ENCODE assay signal across 8 cellular contexts in genomic region chr4:123390846-123391456, GRCh38. TPM values are rescaled to one million over a fixed set of nuclear protein-coding genes. Genes with fewer than 3 reads are reported as not detected.
DNase-seq lines count a peak whose midpoint lies in the region; ATAC-seq and TF ChIP-seq lines count a peak whose summit lies in the region.

No MANE protein-coding gene starts in this region.

- 39 to 53% (median 40%) methylated on average over 3 of the region's 3 CpGs for WGBS in adrenal gland, 4 donors
- 44 to 50% methylated on average over 3 of the region's 3 CpGs for WGBS in lower leg skin, 2 donors

- H3K9me3 ChIP-seq in adrenal gland (replicated peaks in 1 of 3) = no peaks in the 10 kb centered on the region

- peaks cover 0 to under 1% of the 10 kb centered on the region in 2 donors for H3K4me1 ChIP-seq in adrenal gland (replicated peaks in 1 of 2)

- CTCF ChIA-PET in WTC11 (lab: Charles Lee) = interaction anchor here (1.1 kb wide), 2 partner anchors 99 to 164 kb away, joined by 3 read pairs; no protein-coding TSS in a partner anchor

- DNase-seq in EL (peak; percentile 15), adrenal gland (no peak), myocyte (ENCODE audit: low read depth) (peak; percentile 38), lower leg skin (ENCODE audit: low spot score in 2 of 2) (no peak), WTC11 (ENCODE audit: low spot score) (no peak)
- peak; percentile 39 for DNase-seq in Jurkat, Clone E6-1 (ENCODE audit: low read depth, low spot score)
- DNase-seq in stimulated activated naive CD8-positive, alpha-beta T cell treated with anti-CD3 and anti-CD28 coated beads, Interleukin-15, amount 100 ng/mL, for 72 hours = no peak
- no peak for DNase-seq in stimulated activated CD4-positive, alpha-beta T cell treated with anti-CD3 and anti-CD28 coated beads, Interleukin-4, amount 100 ng/mL, for 24 hours

- H3K27ac Mint-ChIP-seq in WTC11 = no peak overlapping the region
- H3K27ac Mint-ChIP-seq in stimulated activated naive CD8-positive, alpha-beta T cell treated with anti-CD3 and anti-CD28 coated beads, Interleukin-15, amount 100 ng/mL, for 72 hours = no peak overlapping the region

- H3K9me3 Mint-ChIP-seq in WTC11 = no peaks in the 10 kb centered on the region
- no peaks in the 10 kb centered on the region for H3K9me3 Mint-ChIP-seq in stimulated activated naive CD8-positive, alpha-beta T cell treated with anti-CD3 and anti-CD28 coated beads, Interleukin-15, amount 100 ng/mL, for 72 hours

- no peaks in the 10 kb centered on the region for H3K36me3 Mint-ChIP-seq in WTC11

- TF ChIP-seq CTCF in adrenal gland (IDR thresholded peaks at IDR 0.05) (peak; percentile 20 to 56 (median 42)), lower leg skin (IDR thresholded peaks at IDR 0.05) (no peak), WTC11 (IDR thresholded peaks at IDR 0.05) (no peak)

- peaks cover 18% of the 10 kb centered on the region for H3K4me1 Mint-ChIP-seq in WTC11
- H3K4me1 Mint-ChIP-seq in stimulated activated naive CD8-positive, alpha-beta T cell treated with anti-CD3 and anti-CD28 coated beads, Interleukin-15, amount 100 ng/mL, for 72 hours = no peaks in the 10 kb centered on the region

- no peaks in the 10 kb centered on the region for H3K36me3 ChIP-seq in adrenal gland (replicated peaks in 1 of 2)

- no peak overlapping the region for H3K4me3 Mint-ChIP-seq in WTC11
- no peak overlapping the region for H3K4me3 Mint-ChIP-seq in stimulated activated naive CD8-positive, alpha-beta T cell treated with anti-CD3 and anti-CD28 coated beads, Interleukin-15, amount 100 ng/mL, for 72 hours

- H3K27ac ChIP-seq in adrenal gland = no peak overlapping the region

- ATAC-seq in WTC11 = no peak
- no peak for ATAC-seq in stimulated activated naive CD8-positive, alpha-beta T cell treated with anti-CD3 and anti-CD28 coated beads, Interleukin-15, amount 100 ng/mL, for 72 hours

- H3K4me3 ChIP-seq in Jurkat, Clone E6-1 (ENCODE audit: low read length) = no peak overlapping the region
- H3K4me3 ChIP-seq in adrenal gland (no peak overlapping the region), lower leg skin (ENCODE audit: low read depth, poor library complexity, severe bottlenecking) (no peak overlapping the region)

- intact Hi-C loops in adrenal gland (cut with DNase I) = no loop called here
- intact Hi-C loops in lower leg skin (cut with DNase I; ENCODE audit: low total_unique reads) = loop anchor here (10.0 kb wide), 2 partner anchors 274 to 714 kb away; no protein-coding TSS in a partner anchor

- TF ChIP-seq POLR2A in adrenal gland (IDR thresholded peaks at IDR 0.05) (no peak), lower leg skin (IDR thresholded peaks at IDR 0.05) (no peak)

- no peaks in the 10 kb centered on the region for H3K27me3 Mint-ChIP-seq in WTC11 (ENCODE audit: low read depth)
- H3K27me3 Mint-ChIP-seq in stimulated activated naive CD8-positive, alpha-beta T cell treated with anti-CD3 and anti-CD28 coated beads, Interleukin-15, amount 100 ng/mL, for 72 hours = peaks cover 8% of the 10 kb centered on the region

- H3K27me3 ChIP-seq in adrenal gland = no peaks in the 10 kb centered on the region

- POLR2A ChIA-PET in WTC11 (lab: Charles Lee) = no interaction called here

TF ChIP-seq in WTC11, 78 proteins besides CTCF, POLR2A, EP300 and RAD21:
- no peak for TF ChIP-seq SMAD3 (CRISPR knock-in tag; IDR thresholded peaks at IDR 0.05; ENCODE audit: borderline replicate concordance)
- no peak for TF ChIP-seq NFE2L1 (CRISPR knock-in tag; IDR thresholded peaks at IDR 0.05)
- TF ChIP-seq FOXP1 (CRISPR knock-in tag; IDR thresholded peaks at IDR 0.05; ENCODE audit: borderline replicate concordance) = no peak
- TF ChIP-seq ELF4 (CRISPR knock-in tag; IDR thresholded peaks at IDR 0.05; ENCODE audit: low read depth) = no peak
- TF ChIP-seq OVOL2 (CRISPR knock-in tag; IDR thresholded peaks at IDR 0.05; ENCODE audit: borderline replicate concordance) = no peak
- no peak for TF ChIP-seq ZNF512 (CRISPR knock-in tag; IDR thresholded peaks at IDR 0.05; ENCODE audit: borderline replicate concordance)
- no peak for TF ChIP-seq ZNF317 (CRISPR knock-in tag; IDR thresholded peaks at IDR 0.05; ENCODE audit: borderline replicate concordance, low read depth)
- TF ChIP-seq MYBL2 (CRISPR knock-in tag; IDR thresholded peaks at IDR 0.05) = no peak
- no peak for TF ChIP-seq PRRX2 (CRISPR knock-in tag; IDR thresholded peaks at IDR 0.05)
- no peak for TF ChIP-seq FOXP4 (CRISPR knock-in tag; IDR thresholded peaks at IDR 0.05)
- no peak for TF ChIP-seq ZNF416 (CRISPR knock-in tag; IDR thresholded peaks at IDR 0.05)
- TF ChIP-seq KAT7 (CRISPR knock-in tag; IDR thresholded peaks at IDR 0.05; ENCODE audit: borderline replicate concordance) = no peak
- no peak for TF ChIP-seq FOXK1 (CRISPR knock-in tag; IDR thresholded peaks at IDR 0.05)
- no peak for TF ChIP-seq GABPB1 (CRISPR knock-in tag; IDR thresholded peaks at IDR 0.05)
- TF ChIP-seq, protein P1, sequence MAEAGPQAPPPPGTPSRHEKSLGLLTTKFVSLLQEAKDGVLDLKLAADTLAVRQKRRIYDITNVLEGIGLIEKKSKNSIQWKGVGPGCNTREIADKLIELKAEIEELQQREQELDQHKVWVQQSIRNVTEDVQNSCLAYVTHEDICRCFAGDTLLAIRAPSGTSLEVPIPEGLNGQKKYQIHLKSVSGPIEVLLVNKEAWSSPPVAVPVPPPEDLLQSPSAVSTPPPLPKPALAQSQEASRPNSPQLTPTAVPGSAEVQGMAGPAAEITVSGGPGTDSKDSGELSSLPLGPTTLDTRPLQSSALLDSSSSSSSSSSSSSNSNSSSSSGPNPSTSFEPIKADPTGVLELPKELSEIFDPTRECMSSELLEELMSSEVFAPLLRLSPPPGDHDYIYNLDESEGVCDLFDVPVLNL (CRISPR knock-in tag; IDR thresholded peaks at IDR 0.05; ENCODE audit: borderline replicate concordance, low read depth) = no peak
- no peak for TF ChIP-seq TCF7 (CRISPR knock-in tag; IDR thresholded peaks at IDR 0.05; ENCODE audit: low read depth)
- TF ChIP-seq, protein P2, sequence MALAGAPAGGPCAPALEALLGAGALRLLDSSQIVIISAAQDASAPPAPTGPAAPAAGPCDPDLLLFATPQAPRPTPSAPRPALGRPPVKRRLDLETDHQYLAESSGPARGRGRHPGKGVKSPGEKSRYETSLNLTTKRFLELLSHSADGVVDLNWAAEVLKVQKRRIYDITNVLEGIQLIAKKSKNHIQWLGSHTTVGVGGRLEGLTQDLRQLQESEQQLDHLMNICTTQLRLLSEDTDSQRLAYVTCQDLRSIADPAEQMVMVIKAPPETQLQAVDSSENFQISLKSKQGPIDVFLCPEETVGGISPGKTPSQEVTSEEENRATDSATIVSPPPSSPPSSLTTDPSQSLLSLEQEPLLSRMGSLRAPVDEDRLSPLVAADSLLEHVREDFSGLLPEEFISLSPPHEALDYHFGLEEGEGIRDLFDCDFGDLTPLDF (CRISPR knock-in tag; IDR thresholded peaks at IDR 0.05) = no peak
- no peak for TF ChIP-seq MAX (CRISPR knock-in tag; IDR thresholded peaks at IDR 0.05)
- TF ChIP-seq RELA (CRISPR knock-in tag; IDR thresholded peaks at IDR 0.05; ENCODE audit: borderline replicate concordance) = no peak

RNA-seq across cellular contexts. Expression of gene SPRY1, which starts 5.6 kb away (rescaled TPM):
- 2.9 TPM for polyA plus RNA-seq in Jurkat, Clone E6-1 (2012; ENCODE audit: insufficient read depth, insufficient read length)
- total RNA-seq in adrenal gland = 10 to 100 TPM; 45.1 to 95.6 (median 71.9) TPM
- 10 to 100 TPM; 22.3 to 35.4 (median 28.4) TPM for polyA plus RNA-seq in adrenal gland
- total RNA-seq in myocyte = 14.8 and 19.8 TPM in 2 replicates
- polyA plus RNA-seq in myocyte (2012) = 2.8 TPM
- total RNA-seq in lower leg skin = 100 to 1,000 TPM; 216 to 444 (median 274) TPM
- 83.5 to 107 TPM (median 88.8 TPM) in 3 replicates for total RNA-seq in WTC11 (2021)

Comparison
In these comparisons a context has a peak if more than half of its experiments do, and no peak if none do; other contexts are left out.
1. DNase-seq: peak in EL (single experiment), Jurkat, Clone E6-1 (single experiment) and myocyte (single experiment); none in adrenal gland (0 of 7), lower leg skin (0 of 2), WTC11 (single experiment), stimulated activated naive CD8-positive, alpha-beta T cell treated with anti-CD3 and anti-CD28 coated beads, Interleukin-15, amount 100 ng/mL, for 72 hours (0 of 2) and stimulated activated CD4-positive, alpha-beta T cell treated with anti-CD3 and anti-CD28 coated beads, Interleukin-4, amount 100 ng/mL, for 24 hours (single experiment).
2. CTCF ChIP-seq: peak in adrenal gland (6 of 6); none in lower leg skin (0 of 3) and WTC11 (single experiment).